ENCODE assay signal across 8 cellular contexts in the genomic region with DNA sequence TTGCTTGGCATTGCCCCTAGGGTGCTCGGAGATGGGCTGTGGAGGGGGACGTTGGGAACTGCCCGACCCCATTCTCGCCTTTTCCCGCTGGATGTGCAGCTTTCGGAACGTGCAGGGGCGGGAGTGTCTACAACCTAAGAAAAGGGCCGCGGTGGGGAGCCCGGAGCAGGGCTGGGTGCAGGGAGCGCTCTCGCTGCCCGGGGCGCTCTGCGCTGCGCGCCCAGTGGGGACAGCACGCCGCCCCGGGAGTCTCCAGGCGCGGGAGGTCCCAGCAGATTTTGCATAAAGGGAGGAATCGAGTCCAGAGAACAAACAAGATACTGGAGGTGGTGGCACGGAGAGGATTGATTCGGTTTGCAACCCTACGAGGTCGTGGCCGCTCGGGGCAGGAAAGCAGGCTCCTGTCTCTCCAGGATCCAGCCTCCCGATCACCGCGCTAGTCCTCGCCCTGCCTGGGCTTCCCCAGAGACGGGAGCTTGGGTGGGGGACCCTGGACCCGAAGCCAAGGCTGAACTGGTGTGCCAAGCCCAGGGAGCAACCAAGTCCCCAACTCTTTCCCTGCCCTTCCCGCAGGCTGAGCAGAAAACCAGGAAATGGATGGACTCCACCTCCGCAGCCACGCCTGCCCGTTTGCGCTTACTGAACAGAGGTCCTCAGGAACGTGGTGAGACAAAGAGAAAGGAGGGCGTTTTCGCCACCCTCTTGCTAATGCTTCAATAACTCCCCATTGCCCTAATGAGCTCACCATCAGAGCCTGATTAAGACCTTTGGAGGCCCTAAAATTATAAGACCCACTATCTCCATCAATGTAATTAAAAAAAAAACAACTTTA. TPM values are rescaled to one million over a fixed set of nuclear protein-coding genes. Genes with fewer than 3 reads are reported as not detected.
DNase-seq lines count a peak whose midpoint lies in the region; ATAC-seq and FAIRE-seq lines count a peak whose summit lies in the region.

No MANE protein-coding gene starts in this region.

- no peaks in the 10 kb centered on the region for H4K20me1 ChIP-seq in BLaER1

- H3K4me1 ChIP-seq in BLaER1, result peaks cover 10% of the 10 kb centered on the region
- peaks cover 0 to 11% of the 10 kb centered on the region in 2 donors for H3K4me1 ChIP-seq in muscle layer of duodenum (ENCODE audit: control insufficient read depth in 1 of 2, insufficient read depth in 2 of 2, low read length in 2 of 2)

- H3K4me3 ChIP-seq in BLaER1, result peak overlapping the region; percentile 62
- H3K4me3 ChIP-seq in muscle layer of duodenum (ENCODE audit: low read depth in 1 of 2, low read length in 2 of 2), result peak overlapping the region; percentile 63 to 68

- FAIRE-seq in HTR-8/SVneo (lab: Jason Lieb, UNC), result peak; percentile 80

- H3K9me3 ChIP-seq in BLaER1, result no peaks in the 10 kb centered on the region
- peaks cover 0 to 6% of the 10 kb centered on the region in 2 donors for H3K9me3 ChIP-seq in muscle layer of duodenum (ENCODE audit: control insufficient read depth in 1 of 2, low read length in 2 of 2)

- H3K4me2 ChIP-seq in BLaER1, result peak overlapping the region; percentile 74

- peaks cover 21% of the 10 kb centered on the region for H3K27me3 ChIP-seq in BLaER1
- H3K27me3 ChIP-seq in muscle layer of duodenum (ENCODE audit: low read depth, low read length), result no peaks in the 10 kb centered on the region

- H3K27ac ChIP-seq in BLaER1 (no peak overlapping the region), muscle layer of duodenum (ENCODE audit: low read length) (no peak overlapping the region)

- DNase-seq in HTR-8/SVneo (ENCODE audit: insufficient read length, low spot score) (peak; percentile 77), RPMI7951 (ENCODE audit: low read depth) (peak; percentile 79), activated gamma-delta T cell (lab: John Stamatoyannopoulos, UW) (no peak)
- DNase-seq in stimulated activated CD4-positive, alpha-beta T cell treated with anti-CD3 and anti-CD28 coated beads, Interleukin-2, amount 100 ng/mL, for 24 hours, result no peak

- no peak overlapping the region; the same call in 1 of the 2 replicates for H3K9ac ChIP-seq in BLaER1

- H3K36me3 ChIP-seq in BLaER1, result no peaks in the 10 kb centered on the region
- H3K36me3 ChIP-seq in muscle layer of duodenum (ENCODE audit: control insufficient read depth in 1 of 2, insufficient read depth in 2 of 2, low read length in 2 of 2), result no peaks in the 10 kb centered on the region

- ATAC-seq in esophagus mucosa (peak; percentile 77), HG02571 (IDR thresholded peaks at IDR 0.05; ENCODE audit: unreplicated experiment) (no peak)

RNA-seq across cellular contexts. Expression of gene NOX5, which starts 59.7 kb away (rescaled TPM):
- total RNA-seq in RPMI7951 (2014; rRNA removed; shearing (Covaris generic)), result 2.2 and 2.9 TPM in 2 replicates
- total RNA-seq in esophagus mucosa, result 0.44 TPM

Comparison
In these comparisons a context has a peak if more than half of its experiments do, and no peak if none do; other contexts are left out.
1. DNase-seq: peak in HTR-8/SVneo (single experiment) and RPMI7951 (single experiment); none in activated gamma-delta T cell (single experiment) and stimulated activated CD4-positive, alpha-beta T cell treated with anti-CD3 and anti-CD28 coated beads, Interleukin-2, amount 100 ng/mL, for 24 hours (0 of 2).